7 cellular contexts compared by ENCODE assay signal in the genomic region with DNA sequence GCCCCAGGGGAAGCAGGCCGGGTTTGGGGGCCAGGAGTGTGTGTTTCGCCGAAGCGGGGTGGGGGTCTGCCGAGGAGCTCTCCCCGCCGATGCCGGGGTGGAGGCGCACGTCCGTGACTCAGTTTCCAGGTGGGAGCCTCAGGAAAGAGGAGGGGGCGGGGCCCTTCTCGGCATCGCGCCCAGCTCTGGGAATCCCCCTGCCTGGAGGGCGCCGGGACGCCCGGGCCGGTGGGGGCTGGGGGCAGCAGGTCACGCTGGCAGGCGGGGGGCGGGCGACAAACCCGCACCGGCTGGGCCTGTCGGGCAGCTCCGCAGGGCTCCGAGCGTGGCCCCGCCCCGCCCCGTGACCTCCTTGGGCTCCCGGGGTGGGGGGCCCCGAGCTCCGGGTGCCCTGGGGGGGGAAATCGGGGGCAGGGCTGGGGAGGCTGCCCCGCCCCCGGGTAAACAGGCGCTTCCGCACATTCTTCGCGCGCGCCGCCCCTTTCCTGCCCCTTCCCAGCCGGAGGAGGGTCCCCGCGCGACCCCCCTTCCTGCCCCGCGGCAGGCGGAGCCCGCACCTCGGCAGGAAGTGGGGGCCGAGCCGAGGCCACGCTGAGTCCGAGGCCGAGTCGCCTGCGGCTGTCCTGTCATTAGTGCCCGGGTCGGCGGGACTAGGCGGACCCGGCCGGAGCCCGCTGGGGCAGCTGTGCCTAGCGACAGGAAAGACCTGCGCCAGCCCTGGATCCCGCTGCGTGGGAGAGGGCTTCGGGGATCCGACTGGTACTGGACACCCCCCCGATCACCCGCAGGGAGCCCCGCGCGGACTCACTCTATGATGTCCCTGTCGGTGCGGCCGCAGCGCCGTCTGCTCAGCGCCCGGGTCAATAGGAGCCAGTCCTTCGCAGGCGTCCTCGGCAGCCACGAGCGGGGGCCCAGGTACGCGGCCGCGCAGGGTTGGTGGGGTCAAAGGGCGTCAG. TPM values are rescaled to one million over a fixed set of nuclear protein-coding genes. Genes with fewer than 3 reads are reported as not detected.
DNase-seq lines count a peak whose midpoint lies in the region; ATAC-seq and TF ChIP-seq lines count a peak whose summit lies in the region.

No MANE protein-coding gene starts in this region.

- peak overlapping the region; percentile 98 for H3K4me2 ChIP-seq in SK-N-SH

- peak overlapping the region in 1 of 2 experiments; percentile 47; a peak in 2 of 4 replicates for H3K27ac ChIP-seq in SK-N-SH (ENCODE audit: low read depth in 2 of 2, low read length in 1 of 2)
- H3K27ac ChIP-seq in skeletal muscle tissue (ENCODE audit: low read depth, low read length), result peak overlapping the region; percentile 84

- 20% methylated on average over 2 of the region's 97 CpGs for WGBS in SK-N-SH (ENCODE audit: low lambda C conversion rate)

- peaks cover 83% of the 10 kb centered on the region for H4K20me1 ChIP-seq in SK-N-SH (ENCODE audit: insufficient read depth)

- POLR2A ChIA-PET in SK-N-SH (lab: Yijun Ruan, JAX), result interaction anchor here (0.7 to 1.8 kb wide), 3 partner anchors 9 to 26 kb away, joined by 3 to 5 read pairs (median 3); a partner anchor contains a TSS

- TF ChIP-seq CTCF in GM20000 (IDR thresholded peaks at IDR 0.05; ENCODE audit: extremely low read depth, missing control alignments) (no peak), SK-N-SH (IDR thresholded peaks at IDR 0.05) (no peak), astrocyte of the cerebellum (IDR thresholded peaks at IDR 0.05; ENCODE audit: low read depth, low read length, missing control alignments) (no peak)

- peak overlapping the region; percentile 80 for H3K9ac ChIP-seq in SK-N-SH
- no peak overlapping the region for H3K9ac ChIP-seq in iPS-15b (ENCODE audit: low read depth, low read length)
- peak overlapping the region; percentile 72 to 85 (median 75) for H3K9ac ChIP-seq in skeletal muscle tissue (ENCODE audit: low read depth in 1 of 3, low read length in 3 of 3)

- peaks cover 12% of the 10 kb centered on the region for H3F3A ChIP-seq in SK-N-SH (replicated peaks; ENCODE audit: insufficient read depth)

- H3K79me2 ChIP-seq in SK-N-SH (ENCODE audit: insufficient read depth), result peaks cover 73% of the 10 kb centered on the region

- CTCF ChIA-PET in SK-N-SH (lab: Yijun Ruan, JAX), result interaction anchor here (0.7 to 5.5 kb wide), 11 partner anchors 9 to 107 kb away, joined by 3 to 72 read pairs (median 4); a partner anchor contains a TSS

- in situ Hi-C loops in astrocyte of the cerebellum (cut with HindIII; ENCODE audit: low sequenced_read_pairs), result no loop called here

- H3K4me3 ChIP-seq in SK-N-SH (ENCODE audit: low read depth in 2 of 2, low read length in 1 of 2) (peak overlapping the region; percentile 52 to 71), astrocyte of the cerebellum (ENCODE audit: low read depth, low read length) (peak overlapping the region; percentile 64), iPS-15b (ENCODE audit: low read depth, low read length) (peak overlapping the region; percentile 71), skeletal muscle tissue (ENCODE audit: low read length in 3 of 3) (peak overlapping the region; percentile 66 to 73 (median 66))

- no peaks in the 10 kb centered on the region for H3K27me3 ChIP-seq in SK-N-SH (ENCODE audit: insufficient read depth)
- peaks cover 48% of the 10 kb centered on the region for H3K27me3 ChIP-seq in iPS-15b (ENCODE audit: control insufficient read depth, insufficient read depth, low read length)
- H3K27me3 ChIP-seq in skeletal muscle tissue (ENCODE audit: control insufficient read depth in 3 of 3, insufficient read depth in 3 of 3, low read length in 3 of 3), result no peaks in the 10 kb centered on the region

- H3K4me1 ChIP-seq in SK-N-SH (ENCODE audit: control insufficient read depth in 1 of 2, insufficient read depth in 2 of 2, low read depth in 1 of 2, low read length in 1 of 2) (peaks cover 0 to 6% of the 10 kb centered on the region in 2 experiments; a peak in 1 of 4 replicates), iPS-15b (ENCODE audit: control insufficient read depth, insufficient read depth, low read length) (peaks cover 8% of the 10 kb centered on the region), skeletal muscle tissue (ENCODE audit: control insufficient read depth in 3 of 3, insufficient read depth in 3 of 3, low read length in 3 of 3) (peaks cover 28 to 50% (median 49%) of the 10 kb centered on the region in 3 donors)

- peak; percentile 93 for DNase-seq in GM20000 (ENCODE audit: low spot score)
- DNase-seq in SK-N-SH, result peak; percentile 85
- no peak for DNase-seq in astrocyte of the cerebellum (ENCODE audit: low read depth)
- no peak for DNase-seq in NCI-H1694 (lab: John Stamatoyannopoulos, UW)

- TF ChIP-seq EP300 in SK-N-SH (IDR thresholded peaks at IDR 0.05; ENCODE audit: borderline replicate concordance in 1 of 2, low read depth in 1 of 2, low read length in 1 of 2), result no peak

- no peak for ATAC-seq in GM21526 (IDR thresholded peaks at IDR 0.05; ENCODE audit: low FRiP score, unreplicated experiment)

- no peak overlapping the region for H2AFZ ChIP-seq in SK-N-SH (ENCODE audit: low read depth)

- peaks cover 22 to 28% of the 10 kb centered on the region in 2 experiments for H3K36me3 ChIP-seq in SK-N-SH (replicated peaks in 1 of 2; ENCODE audit: control insufficient read depth in 1 of 2, insufficient read depth in 2 of 2, low read length in 1 of 2)
- peaks cover 23% of the 10 kb centered on the region for H3K36me3 ChIP-seq in iPS-15b (ENCODE audit: control insufficient read depth, insufficient read depth, low read length)
- peaks cover 30 to 32% (median 31%) of the 10 kb centered on the region in 3 donors for H3K36me3 ChIP-seq in skeletal muscle tissue (ENCODE audit: control insufficient read depth in 3 of 3, insufficient read depth in 3 of 3, low read length in 3 of 3)

- TF ChIP-seq RAD21 in SK-N-SH (IDR thresholded peaks at IDR 0.05; ENCODE audit: low read length), result no peak

- no peaks in the 10 kb centered on the region for H3K9me2 ChIP-seq in SK-N-SH

- H3K9me3 ChIP-seq in SK-N-SH, result no peaks in the 10 kb centered on the region
- no peaks in the 10 kb centered on the region for H3K9me3 ChIP-seq in iPS-15b (ENCODE audit: control insufficient read depth, insufficient read depth, low read length)
- H3K9me3 ChIP-seq in skeletal muscle tissue (ENCODE audit: control insufficient read depth in 3 of 3, low read length in 3 of 3), result no peaks in the 10 kb centered on the region

TF ChIP-seq in SK-N-SH, 30 proteins besides CTCF, POLR2A, EP300 and RAD21:
- TF ChIP-seq, protein P1, sequence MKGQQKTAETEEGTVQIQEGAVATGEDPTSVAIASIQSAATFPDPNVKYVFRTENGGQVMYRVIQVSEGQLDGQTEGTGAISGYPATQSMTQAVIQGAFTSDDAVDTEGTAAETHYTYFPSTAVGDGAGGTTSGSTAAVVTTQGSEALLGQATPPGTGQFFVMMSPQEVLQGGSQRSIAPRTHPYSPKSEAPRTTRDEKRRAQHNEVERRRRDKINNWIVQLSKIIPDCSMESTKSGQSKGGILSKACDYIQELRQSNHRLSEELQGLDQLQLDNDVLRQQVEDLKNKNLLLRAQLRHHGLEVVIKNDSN (IDR thresholded peaks at IDR 0.05; ENCODE audit: borderline replicate concordance, low read depth), result 0 out of 2 replicates have a peak, but pooled peaks have one; percentile 16
- TF ChIP-seq, protein P2, sequence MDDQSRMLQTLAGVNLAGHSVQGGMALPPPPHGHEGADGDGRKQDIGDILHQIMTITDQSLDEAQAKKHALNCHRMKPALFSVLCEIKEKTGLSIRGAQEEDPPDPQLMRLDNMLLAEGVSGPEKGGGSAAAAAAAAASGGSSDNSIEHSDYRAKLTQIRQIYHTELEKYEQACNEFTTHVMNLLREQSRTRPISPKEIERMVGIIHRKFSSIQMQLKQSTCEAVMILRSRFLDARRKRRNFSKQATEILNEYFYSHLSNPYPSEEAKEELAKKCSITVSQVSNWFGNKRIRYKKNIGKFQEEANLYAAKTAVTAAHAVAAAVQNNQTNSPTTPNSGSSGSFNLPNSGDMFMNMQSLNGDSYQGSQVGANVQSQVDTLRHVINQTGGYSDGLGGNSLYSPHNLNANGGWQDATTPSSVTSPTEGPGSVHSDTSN (IDR thresholded peaks at IDR 0.05), result no peak

RNA-seq across cellular contexts. Expression of a gene that starts 9.3 kb away (rescaled TPM):
- 12.1 and 24.7 TPM in 2 replicates for polyA plus RNA-seq in SK-N-SH (2012; rRNA removed)
- polyA plus RNA-seq in SK-N-SH (2012; cell fraction: cytosol; rRNA removed), result 16.7 and 23.3 TPM in 2 replicates
- 80.4 and 105 TPM in 2 replicates for polyA plus RNA-seq in SK-N-SH (2012; cell fraction: nucleus; rRNA removed)
- 30.8 TPM for total RNA-seq in skeletal muscle tissue

RNA-seq across cellular contexts. Expression of a gene that starts 24.4 kb away (rescaled TPM):
- polyA plus RNA-seq in SK-N-SH (2012; rRNA removed), result 18.8 and 19.6 TPM in 2 replicates
- polyA plus RNA-seq in SK-N-SH (2012; cell fraction: cytosol; rRNA removed), result 20.3 and 22.0 TPM in 2 replicates
- 17.4 and 24.1 TPM in 2 replicates for polyA plus RNA-seq in SK-N-SH (2012; cell fraction: nucleus; rRNA removed)
- total RNA-seq in skeletal muscle tissue, result 31.3 TPM

RNA-seq across cellular contexts. Expression of a gene that starts 54.6 kb away (rescaled TPM):
- not detected in 2 replicates for polyA plus RNA-seq in SK-N-SH (2012; rRNA removed)
- polyA plus RNA-seq in SK-N-SH (2012; cell fraction: cytosol; rRNA removed), result not detected in 2 replicates
- not detected in 2 replicates for polyA plus RNA-seq in SK-N-SH (2012; cell fraction: nucleus; rRNA removed)
- not detected for total RNA-seq in skeletal muscle tissue

RNA-seq across cellular contexts. Expression of a gene that starts 57.0 kb away (rescaled TPM):
- polyA plus RNA-seq in SK-N-SH (2012; rRNA removed), result 111 and 135 TPM in 2 replicates
- 86.6 and 113 TPM in 2 replicates for polyA plus RNA-seq in SK-N-SH (2012; cell fraction: cytosol; rRNA removed)
- 102 and 104 TPM in 2 replicates for polyA plus RNA-seq in SK-N-SH (2012; cell fraction: nucleus; rRNA removed)
- total RNA-seq in skeletal muscle tissue, result 46.4 TPM

Comparison
In these comparisons a context has a peak if more than half of its experiments do, and no peak if none do; other contexts are left out.
1. DNase-seq: peak in GM20000 (single experiment) and SK-N-SH (single experiment); none in astrocyte of the cerebellum (single experiment) and NCI-H1694 (single experiment).
2. Peak in every context shown above with its lines, with median percentiles within 50 percentile points of each other: H3K4me3 ChIP-seq.